20 cellular contexts compared by ENCODE assay signal in the genomic region with DNA sequence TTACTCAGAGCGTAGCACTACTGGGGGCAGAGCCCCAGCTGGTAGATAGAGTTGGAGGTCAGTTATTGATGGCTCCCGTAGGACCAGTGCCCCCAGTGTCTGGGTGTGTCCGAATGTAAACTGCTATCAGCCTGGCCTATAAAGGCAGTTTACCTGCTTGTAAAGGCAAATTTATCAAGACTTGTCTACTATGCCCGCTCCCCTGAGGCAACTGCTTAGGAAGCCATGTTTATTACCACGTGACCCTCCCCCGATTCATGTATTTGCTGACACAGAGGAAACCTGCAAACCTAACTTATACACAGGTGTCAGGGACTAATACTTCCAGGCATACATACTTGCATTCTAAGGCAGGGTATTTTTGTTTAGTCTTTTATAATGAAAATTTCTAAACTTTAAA. TPM values are rescaled to one million over a fixed set of nuclear protein-coding genes. Genes with fewer than 3 reads are reported as not detected.
DNase-seq lines count a peak whose midpoint lies in the region; TF ChIP-seq lines count a peak whose summit lies in the region.
"Had no signal": no experiment of that assay in that cellular context is flagged by ENCODE, and none has a peak within 500 bp of the region (broad histone marks: within the 10 kb centered on the region; RNA-seq: fewer than 3 reads in every experiment).

No MANE protein-coding gene starts in this region.

- TF ChIP-seq CTCF in chondrocyte (IDR thresholded peaks at IDR 0.05) = no peak

- no peak overlapping the region for H4K91ac ChIP-seq in neuronal stem cell (ENCODE audit: low read depth, low read length, poor library complexity)

- no peak overlapping the region for H2BK120ac ChIP-seq in neuronal stem cell (ENCODE audit: low read depth, low read length)

- peak overlapping the region; percentile 35 for H2AFZ ChIP-seq in neuronal stem cell (ENCODE audit: low read length)
- H2AFZ ChIP-seq: GM23248 had no signal

- H4K8ac ChIP-seq in neuronal stem cell (ENCODE audit: low read depth, low read length) = no peak overlapping the region

- no peaks in the 10 kb centered on the region for H3K9me3 Mint-ChIP-seq in chondrocyte (ENCODE audit: low read depth)
- H3K9me3 Mint-ChIP-seq: activated CD4-positive, alpha-beta T cell treated with anti-CD3 and anti-CD28 coated beads, Interleukin-2, amount 10 ng/mL, durations not matched to agents 7 days and 5 days; activated naive CD8-positive, alpha-beta T cell treated with anti-CD3 and anti-CD28 coated beads for 36 hours; activated T-cell treated with anti-CD3 and anti-CD28 coated beads, Interleukin-2, amount 50 U/mL, for 24 hours had no signal

- H2BK15ac ChIP-seq in neuronal stem cell (ENCODE audit: low read length) = no peak overlapping the region

- H2AK5ac ChIP-seq in neuronal stem cell (ENCODE audit: low read depth, low read length) = no peak overlapping the region

- no peak overlapping the region for H2BK12ac ChIP-seq in neuronal stem cell (ENCODE audit: low read length)

- H3K23ac ChIP-seq in neuronal stem cell (ENCODE audit: low read depth, low read length, poor library complexity) = no peak overlapping the region

- H3K9me3 ChIP-seq in neuronal stem cell (replicated peaks in 1 of 2; ENCODE audit: control insufficient read depth in 2 of 2, insufficient read depth in 1 of 2, low read depth in 1 of 2, low read length in 2 of 2) = no peaks in the 10 kb centered on the region
- H3K9me3 ChIP-seq: breast epithelium, MG63, ovary had no signal

- no peak overlapping the region for H3K27ac Mint-ChIP-seq in chondrocyte (ENCODE audit: unreplicated experiment)
- H3K27ac Mint-ChIP-seq: activated CD4-positive, alpha-beta T cell treated with anti-CD3 and anti-CD28 coated beads, Interleukin-2, amount 10 ng/mL, durations not matched to agents 7 days and 5 days; activated naive CD8-positive, alpha-beta T cell treated with anti-CD3 and anti-CD28 coated beads for 36 hours; activated T-cell treated with anti-CD3 and anti-CD28 coated beads, Interleukin-2, amount 50 U/mL, for 24 hours had no signal

- no peak overlapping the region for H3K18ac ChIP-seq in neuronal stem cell (ENCODE audit: low read length)

- peak in 2 of 3 experiments; percentile 6 to 10 for DNase-seq in NCI-H1417 (lab: John Stamatoyannopoulos, UW)
- no peak for DNase-seq in NCI-H1417 treated with DMSO at 0.1 percent for 48 hours (lab: John Stamatoyannopoulos, UW)
- no peak for DNase-seq in neuronal stem cell (ENCODE audit: low spot score)
- DNase-seq in chondrocyte (ENCODE audit: low spot score) = no peak
- DNase-seq: activated CD4-positive, alpha-beta T cell treated with anti-CD3 and anti-CD28 coated beads, Interleukin-2, amount 10 ng/mL, durations not matched to agents 7 days and 5 days; activated naive CD8-positive, alpha-beta T cell treated with anti-CD3 and anti-CD28 coated beads for 36 hours; activated T-cell treated with anti-CD3 and anti-CD28 coated beads, Interleukin-2, amount 50 U/mL, for 24 hours; C1 segment of cervical spinal cord; effector memory CD4-positive, alpha-beta T cell; GM23248; hypothalamus; MG63; NCI-H2171 treated with DMSO at 0.1 percent for 48 hours; ovary; stimulated activated naive CD4-positive, alpha-beta T cell treated with Interleukin-2 at 50 U/mL for 16 hours had no signal

- no CpG with 5 or more reads among the region's 6 CpGs for WGBS in neuronal stem cell (ENCODE audit: extremely low coverage in 2 of 2, insufficient read length in 2 of 2, insufficient replicate concordance in 1 of 2), 2 donors

- H3K4me3 ChIP-seq in neuronal stem cell (ENCODE audit: low read length in 2 of 2) = no peak overlapping the region
- H3K4me3 ChIP-seq: breast epithelium, GM23248, MG63, ovary had no signal

- no peak overlapping the region for H3K14ac ChIP-seq in neuronal stem cell (ENCODE audit: low read length)

- peaks cover 3% of the 10 kb centered on the region for H3K4me1 Mint-ChIP-seq in chondrocyte (ENCODE audit: low read depth)
- H3K4me1 Mint-ChIP-seq: activated CD4-positive, alpha-beta T cell treated with anti-CD3 and anti-CD28 coated beads, Interleukin-2, amount 10 ng/mL, durations not matched to agents 7 days and 5 days; activated naive CD8-positive, alpha-beta T cell treated with anti-CD3 and anti-CD28 coated beads for 36 hours had no signal

- no peak overlapping the region for H2BK5ac ChIP-seq in neuronal stem cell (ENCODE audit: low read length)

- H3K4ac ChIP-seq in neuronal stem cell (ENCODE audit: low read length) = no peak overlapping the region

- no peak overlapping the region for H3K27ac ChIP-seq in neuronal stem cell (replicated peaks; ENCODE audit: low read length)
- H3K27ac ChIP-seq: 22Rv1, breast epithelium, GM23248, ovary had no signal

- peaks cover 0 to 3% (median 0%) of the 10 kb centered on the region in 3 experiments for H3K27me3 ChIP-seq in neuronal stem cell (ENCODE audit: control insufficient read depth in 3 of 3, insufficient read depth in 3 of 3, low read depth in 1 of 3, low read length in 3 of 3)
- H3K27me3 ChIP-seq: breast epithelium, MG63, ovary had no signal

- no peak overlapping the region for H3K4me2 ChIP-seq in neuronal stem cell (ENCODE audit: insufficient read depth, low read length, poor library complexity, severe bottlenecking)

- no peaks in the 10 kb centered on the region for H3K79me1 ChIP-seq in neuronal stem cell (ENCODE audit: low read depth, low read length)

- no peaks in the 10 kb centered on the region for H3K36me3 ChIP-seq in neuronal stem cell (replicated peaks in 1 of 2; ENCODE audit: control insufficient read depth in 2 of 2, insufficient read depth in 2 of 2, low read length in 2 of 2)
- H3K36me3 ChIP-seq: breast epithelium, MG63, ovary had no signal

- no peak overlapping the region for H3K4me3 Mint-ChIP-seq in chondrocyte (ENCODE audit: unreplicated experiment)
- H3K4me3 Mint-ChIP-seq: activated CD4-positive, alpha-beta T cell treated with anti-CD3 and anti-CD28 coated beads, Interleukin-2, amount 10 ng/mL, durations not matched to agents 7 days and 5 days; activated naive CD8-positive, alpha-beta T cell treated with anti-CD3 and anti-CD28 coated beads for 36 hours; activated T-cell treated with anti-CD3 and anti-CD28 coated beads, Interleukin-2, amount 50 U/mL, for 24 hours had no signal

- H3K9ac ChIP-seq in neuronal stem cell (ENCODE audit: low read depth, low read length, poor library complexity) = no peak overlapping the region
- H3K9ac ChIP-seq: GM23248 had no signal

- H3K36me3 Mint-ChIP-seq in chondrocyte (ENCODE audit: low read depth) = no peaks in the 10 kb centered on the region
- H3K36me3 Mint-ChIP-seq: activated naive CD8-positive, alpha-beta T cell treated with anti-CD3 and anti-CD28 coated beads for 36 hours had no signal

- no peaks in the 10 kb centered on the region for H3K4me1 ChIP-seq in neuronal stem cell (ENCODE audit: control insufficient read depth in 2 of 2, insufficient read depth in 1 of 2, low read depth in 1 of 2, low read length in 2 of 2)
- H3K4me1 ChIP-seq: breast epithelium had no signal

- peaks cover 8% of the 10 kb centered on the region for H3K27me3 Mint-ChIP-seq in chondrocyte (ENCODE audit: low read depth)
- H3K27me3 Mint-ChIP-seq: activated T-cell treated with anti-CD3 and anti-CD28 coated beads, Interleukin-2, amount 50 U/mL, for 24 hours had no signal

RNA-seq across cellular contexts. Expression of gene PPP1R14D, which starts 0.6 kb away (rescaled TPM):
- polyA plus RNA-seq in neuronal stem cell (2013, experiment 1 of 2) = not detected
- polyA plus RNA-seq in neuronal stem cell (2013, experiment 2 of 2) = 0.07 TPM
- total RNA-seq in chondrocyte = not detected in 3 replicates
- total RNA-seq: activated CD4-positive, alpha-beta T cell treated with anti-CD3 and anti-CD28 coated beads, Interleukin-2, amount 10 ng/mL, durations not matched to agents 7 days and 5 days; activated naive CD8-positive, alpha-beta T cell treated with anti-CD3 and anti-CD28 coated beads for 36 hours; GM23248; HT1080; skeletal muscle tissue; ureter had no signal
- polyA plus RNA-seq: GM23248, ovary had no signal

RNA-seq across cellular contexts. Expression of gene SPINT1, which starts 14.7 kb away (rescaled TPM):
- polyA plus RNA-seq in neuronal stem cell (2013, experiment 1 of 2) = 3.1 TPM
- 3.1 TPM for polyA plus RNA-seq in neuronal stem cell (2013, experiment 2 of 2)
- 0.87 to 2.0 TPM (median 0.87 TPM) in 3 replicates for total RNA-seq in chondrocyte

RNA-seq across cellular contexts. Expression of gene DNAJC17, which starts 21.9 kb away (rescaled TPM):
- 41.3 TPM for polyA plus RNA-seq in neuronal stem cell (2013, experiment 1 of 2)
- 37.8 TPM for polyA plus RNA-seq in neuronal stem cell (2013, experiment 2 of 2)
- total RNA-seq in chondrocyte = 26.4 to 31.8 TPM (median 29.1 TPM) in 3 replicates

RNA-seq across cellular contexts. Expression of gene ZFYVE19, which starts 22.3 kb away (rescaled TPM):
- 7.3 TPM for polyA plus RNA-seq in neuronal stem cell (2013, experiment 1 of 2)
- polyA plus RNA-seq in neuronal stem cell (2013, experiment 2 of 2) = 8.2 TPM
- 15.5 to 22.5 TPM (median 15.8 TPM) in 3 replicates for total RNA-seq in chondrocyte

RNA-seq across cellular contexts. Expression of gene RHOV, which starts 44.9 kb away (rescaled TPM):
- polyA plus RNA-seq in neuronal stem cell (2013, experiment 1 of 2) = 0.38 TPM
- 0.37 TPM for polyA plus RNA-seq in neuronal stem cell (2013, experiment 2 of 2)
- total RNA-seq in chondrocyte = 0.12 to 0.31 TPM in 2 of 3 replicates, not detected in the other
- total RNA-seq: activated CD4-positive, alpha-beta T cell treated with anti-CD3 and anti-CD28 coated beads, Interleukin-2, amount 10 ng/mL, durations not matched to agents 7 days and 5 days; GM23248 had no signal
- polyA plus RNA-seq: GM23248 had no signal

Comparison
In these comparisons a context has a peak if more than half of its experiments do, and no peak if none do; other contexts are left out.
1. DNase-seq: peak in NCI-H1417 (2 of 3); none in NCI-H1417 treated with DMSO at 0.1 percent for 48 hours (single experiment), neuronal stem cell (single experiment) and chondrocyte (single experiment).